18 cellular contexts compared by ENCODE assay signal in genomic region chr2:27053321-27053720, GRCh38. TPM values are rescaled to one million over a fixed set of nuclear protein-coding genes. Genes with fewer than 3 reads are reported as not detected.
DNase-seq lines count a peak whose midpoint lies in the region; ATAC-seq and TF ChIP-seq lines count a peak whose summit lies in the region.
"Had no signal": no experiment of that assay in that cellular context is flagged by ENCODE, and none has a peak within 500 bp of the region (broad histone marks: within the 10 kb centered on the region; RNA-seq: fewer than 3 reads in every experiment).

No MANE protein-coding gene starts in this region.

- H3K79me2 ChIP-seq in osteoblast (ENCODE audit: insufficient read depth, low read length) = peaks cover 2% of the 10 kb centered on the region

- H3K4me1 Mint-ChIP-seq in activated naive CD4-positive, alpha-beta T cell treated with anti-CD3 and anti-CD28 coated beads for 36 hours (ENCODE audit: low read depth) = peaks cover 16% of the 10 kb centered on the region
- peaks cover 30% of the 10 kb centered on the region for H3K4me1 Mint-ChIP-seq in T-helper 17 cell
- H3K4me1 Mint-ChIP-seq in memory B cell = peaks cover 19% of the 10 kb centered on the region
- peaks cover 22 to 23% of the 10 kb centered on the region in 2 donors for H3K4me1 Mint-ChIP-seq in effector memory CD8-positive, alpha-beta T cell (ENCODE audit: low read depth in 2 of 2)

- H3K27me3 ChIP-seq in stomach smooth muscle (ENCODE audit: control insufficient read depth in 1 of 2, insufficient read depth in 2 of 2, low read length in 2 of 2) = no peaks in the 10 kb centered on the region
- H3K27me3 ChIP-seq in osteoblast (ENCODE audit: insufficient read depth, low read length) = no peaks in the 10 kb centered on the region

- H3K9me3 Mint-ChIP-seq in activated naive CD4-positive, alpha-beta T cell treated with anti-CD3 and anti-CD28 coated beads, Interleukin-2, amount 50 U/mL, for 72 hours = no peaks in the 10 kb centered on the region
- H3K9me3 Mint-ChIP-seq in activated naive CD4-positive, alpha-beta T cell treated with anti-CD3 and anti-CD28 coated beads for 36 hours = peaks cover 2% of the 10 kb centered on the region
- no peaks in the 10 kb centered on the region for H3K9me3 Mint-ChIP-seq in memory B cell
- peaks cover 0 to 2% of the 10 kb centered on the region in 2 donors for H3K9me3 Mint-ChIP-seq in effector memory CD8-positive, alpha-beta T cell

- ATAC-seq in activated naive CD4-positive, alpha-beta T cell treated with anti-CD3 and anti-CD28 coated beads, Interleukin-2, amount 50 U/mL, for 72 hours = no peak
- no peak for ATAC-seq in T-helper 17 cell
- ATAC-seq in memory B cell (ENCODE audit: low read depth) = no peak
- no peak for ATAC-seq in effector memory CD8-positive, alpha-beta T cell (replicated peaks)
- ATAC-seq: stimulated activated naive B cell treated with anti-CD40 and anti-IgM and Interleukin-4, amounts not matched to agents 10 μg/mL and 1 μg/mL and 100 μg/mL, for 72 hours had no signal

- intact Hi-C loops in activated naive CD4-positive, alpha-beta T cell treated with anti-CD3 and anti-CD28 coated beads for 36 hours (cut with micrococcal nuclease) = loop anchor here (10.0 kb wide), 1 partner anchor 709 kb away; the partner anchor contains the start of genes ADGRF3 and SELENOI

- peaks cover 3% of the 10 kb centered on the region for H4K20me1 ChIP-seq in osteoblast (ENCODE audit: insufficient read depth, low read length)

- no peak overlapping the region for H3K9ac ChIP-seq in stomach smooth muscle (ENCODE audit: low read length in 2 of 2)

- peak overlapping the region; percentile 22 to 66 for H3K27ac Mint-ChIP-seq in activated naive CD4-positive, alpha-beta T cell treated with anti-CD3 and anti-CD28 coated beads, Interleukin-2, amount 50 U/mL, for 72 hours
- no peak overlapping the region for H3K27ac Mint-ChIP-seq in activated naive CD4-positive, alpha-beta T cell treated with anti-CD3 and anti-CD28 coated beads for 36 hours
- H3K27ac Mint-ChIP-seq in T-helper 17 cell = peak overlapping the region; percentile 79
- no peak overlapping the region for H3K27ac Mint-ChIP-seq in memory B cell
- H3K27ac Mint-ChIP-seq in effector memory CD8-positive, alpha-beta T cell = no peak overlapping the region

- DNase-seq in activated naive CD4-positive, alpha-beta T cell treated with anti-CD3 and anti-CD28 coated beads, Interleukin-2, amount 50 U/mL, for 72 hours (ENCODE audit: low spot score in 2 of 2) = no peak
- no peak for DNase-seq in activated naive CD4-positive, alpha-beta T cell treated with anti-CD3 and anti-CD28 coated beads for 36 hours
- DNase-seq in T-helper 17 cell = no peak
- no peak for DNase-seq in memory B cell (ENCODE audit: low spot score in 2 of 2)
- no peak for DNase-seq in osteoblast (ENCODE audit: insufficient read length, low spot score, missing footprints)
- no peak for DNase-seq in effector memory CD8-positive, alpha-beta T cell
- DNase-seq in stimulated activated CD4-positive, alpha-beta T cell treated with anti-CD3 and anti-CD28 coated beads, Interleukin-4, amount 100 ng/mL, for 24 hours = no peak
- DNase-seq: activated effector memory CD4-positive, alpha-beta T cell treated with Interleukin-2 at 50 U/mL for 16 hours; hypothalamus; KBM-7; kidney; NCI-H2029 treated with DMSO at 0.1 percent for 48 hours; NCI-H446 treated with DMSO at 0.1 percent for 48 hours; NK-92 treated with Interleukin-12 subunit alpha and Interleukin-12 subunit beta, amount 100 ng/mL, for 24 hours; stimulated activated naive B cell treated with anti-CD40 and anti-IgM and Interleukin-4, amounts not matched to agents 10 μg/mL and 1 μg/mL and 100 μg/mL, for 72 hours; trophoblast cell had no signal

- H3K36me3 Mint-ChIP-seq in activated naive CD4-positive, alpha-beta T cell treated with anti-CD3 and anti-CD28 coated beads, Interleukin-2, amount 50 U/mL, for 72 hours = peaks cover 10 to 21% of the 10 kb centered on the region in 2 donors
- H3K36me3 Mint-ChIP-seq in activated naive CD4-positive, alpha-beta T cell treated with anti-CD3 and anti-CD28 coated beads for 36 hours (ENCODE audit: low read depth) = peaks cover 9% of the 10 kb centered on the region
- H3K36me3 Mint-ChIP-seq in T-helper 17 cell (ENCODE audit: low read depth) (peaks cover 3% of the 10 kb centered on the region), memory B cell (peaks cover 16% of the 10 kb centered on the region)
- peaks cover 38% of the 10 kb centered on the region for H3K36me3 Mint-ChIP-seq in effector memory CD8-positive, alpha-beta T cell (ENCODE audit: insufficient read depth)

- no peak overlapping the region for H3K4me3 ChIP-seq in stomach smooth muscle (ENCODE audit: low read length in 2 of 2)
- H3K4me3 ChIP-seq in osteoblast (ENCODE audit: insufficient read depth, low read length) = no peak overlapping the region
- H3K4me3 ChIP-seq: HAP-1 had no signal

- no peak overlapping the region for H2AFZ ChIP-seq in osteoblast (ENCODE audit: low read length)

- CTCF ChIA-PET in activated naive CD4-positive, alpha-beta T cell treated with anti-CD3 and anti-CD28 coated beads for 36 hours (lab: Charles Lee) = interaction anchor here (1.2 kb wide), 1 partner anchor 18 kb away, joined by 4 read pairs; the partner anchor contains the start of gene OST4

- no peak overlapping the region for H3K4me2 ChIP-seq in osteoblast (ENCODE audit: insufficient read depth, low read length)

- H3K36me3 ChIP-seq in stomach smooth muscle (ENCODE audit: control insufficient read depth in 2 of 2, insufficient read depth in 2 of 2, low read length in 2 of 2) (peaks cover 34 to 38% of the 10 kb centered on the region in 2 donors), osteoblast (ENCODE audit: insufficient read depth, low read length) (peaks cover 39% of the 10 kb centered on the region)

- no peaks in the 10 kb centered on the region for H3K9me3 ChIP-seq in T-helper 17 cell (ENCODE audit: control insufficient read depth, low read length, poor library complexity, severe bottlenecking)
- no peaks in the 10 kb centered on the region for H3K9me3 ChIP-seq in stomach smooth muscle (ENCODE audit: control insufficient read depth in 2 of 2, low read length in 2 of 2)
- no peaks in the 10 kb centered on the region for H3K9me3 ChIP-seq in osteoblast (ENCODE audit: low read depth, low read length)

- peaks cover 23% of the 10 kb centered on the region for H3K4me1 ChIP-seq in stomach smooth muscle (ENCODE audit: control insufficient read depth, insufficient read depth, low read length)
- H3K4me1 ChIP-seq in osteoblast (ENCODE audit: insufficient read depth, low read length) = peaks cover 12% of the 10 kb centered on the region

- peaks cover 6% of the 10 kb centered on the region for H3K27me3 Mint-ChIP-seq in activated naive CD4-positive, alpha-beta T cell treated with anti-CD3 and anti-CD28 coated beads for 36 hours (ENCODE audit: low read depth)
- H3K27me3 Mint-ChIP-seq in T-helper 17 cell (peaks cover 5% of the 10 kb centered on the region), memory B cell (no peaks in the 10 kb centered on the region)
- peaks cover 8 to 13% of the 10 kb centered on the region in 2 donors for H3K27me3 Mint-ChIP-seq in effector memory CD8-positive, alpha-beta T cell

- no peak overlapping the region for H3K4me3 Mint-ChIP-seq in activated naive CD4-positive, alpha-beta T cell treated with anti-CD3 and anti-CD28 coated beads for 36 hours
- H3K4me3 Mint-ChIP-seq in T-helper 17 cell = no peak overlapping the region
- peak overlapping the region; percentile 57 for H3K4me3 Mint-ChIP-seq in memory B cell
- H3K4me3 Mint-ChIP-seq in effector memory CD8-positive, alpha-beta T cell = peak overlapping the region in 1 of 2 donors; percentile 98
- H3K4me3 Mint-ChIP-seq: stimulated activated naive B cell treated with anti-CD40 and anti-IgM and Interleukin-4, amounts not matched to agents 10 μg/mL and 1 μg/mL and 100 μg/mL, for 72 hours had no signal

- H3K27ac ChIP-seq in stomach smooth muscle (ENCODE audit: low read length) = peak overlapping the region; percentile 75
- H3K27ac ChIP-seq in osteoblast (ENCODE audit: low read depth, low read length) = no peak overlapping the region

- TF ChIP-seq CTCF in osteoblast (IDR thresholded peaks at IDR 0.05; ENCODE audit: extremely low read depth, low read depth, low read length) = no peak

RNA-seq across cellular contexts. Expression of gene AGBL5, which starts 1.9 kb away (rescaled TPM):
- total RNA-seq in activated naive CD4-positive, alpha-beta T cell treated with anti-CD3 and anti-CD28 coated beads, Interleukin-2, amount 50 U/mL, for 72 hours = 10 to 100 TPM; 14.1 to 21.6 TPM
- 10 to 100 TPM; 19.1 to 19.7 TPM for total RNA-seq in activated naive CD4-positive, alpha-beta T cell treated with anti-CD3 and anti-CD28 coated beads for 36 hours
- total RNA-seq in T-helper 17 cell (10 to 100 TPM in 1 of 2 donors, 1 to 10 TPM in 1; 8.9 to 10.7 TPM), osteoblast (24.6 and 26.8 TPM in 2 replicates)

RNA-seq across cellular contexts. Expression of gene OST4, which starts 18.1 kb away (rescaled TPM):
- 100 to 1,000 TPM; 263 to 344 TPM for total RNA-seq in activated naive CD4-positive, alpha-beta T cell treated with anti-CD3 and anti-CD28 coated beads, Interleukin-2, amount 50 U/mL, for 72 hours
- total RNA-seq in activated naive CD4-positive, alpha-beta T cell treated with anti-CD3 and anti-CD28 coated beads for 36 hours = 100 to 1,000 TPM; 257 to 282 TPM
- total RNA-seq in T-helper 17 cell (100 to 1,000 TPM; 284 to 371 TPM), osteoblast (202 and 235 TPM in 2 replicates)

RNA-seq across cellular contexts. Expression of gene TMEM214, which starts 20.6 kb away (rescaled TPM):
- 10 to 100 TPM; 54.3 to 68.0 TPM for total RNA-seq in activated naive CD4-positive, alpha-beta T cell treated with anti-CD3 and anti-CD28 coated beads, Interleukin-2, amount 50 U/mL, for 72 hours
- 10 to 100 TPM; 38.3 to 41.3 TPM for total RNA-seq in activated naive CD4-positive, alpha-beta T cell treated with anti-CD3 and anti-CD28 coated beads for 36 hours
- total RNA-seq in T-helper 17 cell (10 to 100 TPM; 42.4 to 47.3 TPM), osteoblast (50.3 and 50.7 TPM in 2 replicates)

RNA-seq across cellular contexts. Expression of gene EMILIN1, which starts 25.1 kb away (rescaled TPM):
- under 1 TPM; 0.52 to 0.78 TPM for total RNA-seq in activated naive CD4-positive, alpha-beta T cell treated with anti-CD3 and anti-CD28 coated beads, Interleukin-2, amount 50 U/mL, for 72 hours
- under 1 TPM; 0.15 to 0.29 TPM for total RNA-seq in activated naive CD4-positive, alpha-beta T cell treated with anti-CD3 and anti-CD28 coated beads for 36 hours
- total RNA-seq in T-helper 17 cell (1 to 10 TPM in 1 of 2 donors, under 1 TPM in 1; 0.32 to 1.7 TPM), osteoblast (137 and 138 TPM in 2 replicates)

RNA-seq across cellular contexts. Expression of gene KHK, which starts 33.3 kb away (rescaled TPM):
- 10 to 100 TPM; 10.6 to 16.3 TPM for total RNA-seq in activated naive CD4-positive, alpha-beta T cell treated with anti-CD3 and anti-CD28 coated beads, Interleukin-2, amount 50 U/mL, for 72 hours
- total RNA-seq in activated naive CD4-positive, alpha-beta T cell treated with anti-CD3 and anti-CD28 coated beads for 36 hours = 10 to 100 TPM in 1 of 2 experiments, 1 to 10 TPM in 1; 9.5 to 10.2 TPM
- 1 to 10 TPM; 4.5 to 5.4 TPM for total RNA-seq in T-helper 17 cell
- 0.29 and 0.36 TPM in 2 replicates for total RNA-seq in osteoblast

Comparison
In these comparisons a context has a peak if more than half of its experiments do, and no peak if none do; other contexts are left out.
1. H3K27ac Mint-ChIP-seq: peak in activated naive CD4-positive, alpha-beta T cell treated with anti-CD3 and anti-CD28 coated beads, Interleukin-2, amount 50 U/mL, for 72 hours (2 of 2) and T-helper 17 cell (single experiment); none in activated naive CD4-positive, alpha-beta T cell treated with anti-CD3 and anti-CD28 coated beads for 36 hours (single experiment), memory B cell (single experiment) and effector memory CD8-positive, alpha-beta T cell (0 of 2).